1 cellular context compared by ENCODE assay signal in the genomic region with DNA sequence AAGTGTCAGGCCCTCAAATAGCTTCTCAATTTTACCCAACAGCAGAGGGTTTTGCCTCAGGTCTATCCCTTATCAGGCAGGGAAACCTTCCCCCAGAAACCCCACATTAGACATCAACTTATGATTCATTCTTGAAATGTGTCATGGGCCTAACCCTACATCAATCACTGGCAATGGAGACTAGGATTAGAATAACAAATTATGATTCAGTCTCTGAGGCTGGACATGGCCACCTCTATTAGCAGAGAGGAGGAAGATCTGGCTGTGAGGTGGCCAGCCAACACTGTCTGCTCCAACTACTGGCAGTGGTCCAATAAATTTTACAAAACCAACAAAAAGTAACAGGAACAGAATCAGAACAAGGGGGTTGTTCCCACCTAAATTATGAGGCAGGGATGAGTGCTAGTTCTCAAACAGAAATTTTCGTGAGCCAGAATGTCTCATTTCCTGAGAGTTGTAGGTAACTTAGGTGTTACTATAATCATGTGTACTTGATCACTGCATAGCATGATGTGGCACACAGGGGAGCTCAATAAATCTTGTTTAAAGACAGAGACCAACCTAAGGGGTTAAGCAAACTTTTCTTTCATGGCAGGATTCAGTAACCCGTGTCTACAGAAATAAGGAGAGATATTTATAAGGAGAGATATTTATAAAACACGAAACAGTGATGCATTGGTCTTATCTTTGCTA.
TF ChIP-seq lines count a peak whose summit lies in the region.

No MANE protein-coding gene starts in this region.

TF ChIP-seq in HepG2, 621 proteins besides CTCF, POLR2A, EP300 and RAD21 (continued from another document):
- TF ChIP-seq ZNF382 (CRISPR knock-in tag; IDR thresholded peaks at IDR 0.05; ENCODE audit: borderline replicate concordance), result no peak
